ENCODE assay signal across 8 cellular contexts in the genomic region with DNA sequence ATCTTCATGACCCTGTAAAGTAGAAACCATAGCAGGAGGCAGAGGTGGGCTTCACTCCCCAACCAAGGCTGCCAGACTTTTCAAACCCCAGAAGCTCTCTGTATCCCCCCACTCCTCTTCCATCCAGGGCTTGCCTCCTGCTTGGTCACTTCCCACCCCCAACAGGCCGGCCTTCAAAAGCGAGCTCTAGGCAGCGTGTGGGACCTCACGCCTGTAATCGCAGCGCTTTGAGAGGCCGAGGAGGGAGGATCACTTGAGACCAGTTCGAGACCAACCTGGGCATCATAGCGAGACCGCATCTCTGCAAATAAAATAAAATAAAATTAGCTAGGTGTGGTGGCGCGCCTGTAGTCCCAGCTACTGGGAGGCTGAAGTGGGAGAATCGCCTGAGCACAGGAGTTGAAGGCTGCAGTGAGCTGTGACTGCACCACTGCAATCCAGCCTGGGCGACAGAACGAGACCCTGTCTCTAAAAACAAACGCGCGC. TPM values are rescaled to one million over a fixed set of nuclear protein-coding genes. Genes with fewer than 3 reads are reported as not detected.
DNase-seq lines count a peak whose midpoint lies in the region; ATAC-seq and TF ChIP-seq lines count a peak whose summit lies in the region.

No MANE protein-coding gene starts in this region.

- 31 to 36% methylated on average over 18 of the region's 18 CpGs for WGBS in aorta, 2 donors

- intact Hi-C loops in left ventricle myocardium inferior (cut with micrococcal nuclease), result no loop called here
- intact Hi-C loops in Right ventricle myocardium inferior (cut with DNase I), result loop anchor here (2.0 kb wide), 2 partner anchors 35 to 81 kb away; a partner anchor contains a TSS
- intact Hi-C loops in MCF 10A (cut with micrococcal nuclease), result no loop called here
- intact Hi-C loops in aorta (cut with DNase I), result no loop called here

- CTCF ChIA-PET in MCF 10A (lab: Yijun Ruan, JAX), result interaction anchor here (0.7 to 1.4 kb wide), 4 partner anchors 104 to 134 kb away, joined by 3 to 6 read pairs (median 4); a partner anchor contains a TSS

- DNase-seq in left ventricle myocardium inferior (no peak), Right ventricle myocardium inferior (ENCODE audit: missing footprints) (no peak), MCF 10A (ENCODE audit: unreplicated experiment) (no peak), aorta (peak in 1 of 2 donors; percentile 48), SIG-M5 treated with dmso at 0.1 percent for 504 hours (lab: John Stamatoyannopoulos, UW; ENCODE audit: unreplicated experiment) (no peak), COLO668 (lab: John Stamatoyannopoulos, UW; ENCODE audit: unreplicated experiment) (no peak)

- peak overlapping the region; percentile 94 for H3K27ac ChIP-seq in left ventricle myocardium inferior (replicated peaks)
- peak overlapping the region; percentile 82 to 90 for H3K27ac ChIP-seq in mucosa of rectum (ENCODE audit: low read depth in 2 of 2, low read length in 2 of 2)
- H3K27ac ChIP-seq in aorta (ENCODE audit: low read depth in 1 of 2, low read length in 2 of 2), result peak overlapping the region in 1 of 2 donors; percentile 65

- TSS peak; percentile 85 for BruUV-seq in MCF 10A (replicated peaks; lab: Mats Ljungman, UMichigan)

- H3K9me3 Mint-ChIP-seq in MCF 10A (ENCODE audit: unreplicated experiment), result no peaks in the 10 kb centered on the region

- peak overlapping the region; percentile 87 for H3K27ac Mint-ChIP-seq in MCF 10A (ENCODE audit: low read depth, unreplicated experiment)

- H3K4me1 ChIP-seq in left ventricle myocardium inferior (peaks cover 53% of the 10 kb centered on the region), mucosa of rectum (ENCODE audit: control insufficient read depth in 2 of 2, insufficient read depth in 2 of 2, low read length in 2 of 2) (peaks cover 3 to 10% of the 10 kb centered on the region in 2 donors), aorta (ENCODE audit: control insufficient read depth in 1 of 2, insufficient read depth in 2 of 2, low read length in 2 of 2) (no peaks in the 10 kb centered on the region)

- no peaks in the 10 kb centered on the region for H3K9me3 ChIP-seq in left ventricle myocardium inferior (replicated peaks)
- H3K9me3 ChIP-seq in mucosa of rectum (ENCODE audit: control insufficient read depth in 2 of 2, low read length in 2 of 2), result no peaks in the 10 kb centered on the region
- H3K9me3 ChIP-seq in aorta (ENCODE audit: control insufficient read depth, low read length), result no peaks in the 10 kb centered on the region

- no peaks in the 10 kb centered on the region for H3K36me3 Mint-ChIP-seq in MCF 10A (ENCODE audit: insufficient read depth, unreplicated experiment)

- POLR2A ChIA-PET in MCF 10A (lab: Yijun Ruan, JAX), result interaction anchor here (0.5 to 3.3 kb wide), 19 partner anchors 9 to 137 kb away, joined by 3 to 23 read pairs (median 4); a partner anchor contains a TSS

- H3K4me1 Mint-ChIP-seq in MCF 10A (ENCODE audit: insufficient read depth, unreplicated experiment), result peaks cover 10% of the 10 kb centered on the region

- peak overlapping the region; percentile 92 for H3K4me3 ChIP-seq in left ventricle myocardium inferior
- H3K4me3 ChIP-seq in mucosa of rectum (ENCODE audit: low read length in 2 of 2), result peak overlapping the region; percentile 84 to 94
- peak overlapping the region; percentile 56 to 73 for H3K4me3 ChIP-seq in aorta (ENCODE audit: low read length in 2 of 2)

- peak overlapping the region; percentile 83 for H3K4me3 Mint-ChIP-seq in MCF 10A (ENCODE audit: unreplicated experiment)

- no peak for ATAC-seq in Right ventricle myocardium inferior
- no peak for ATAC-seq in aorta (ENCODE audit: low FRiP score)
- ATAC-seq in GM18519 (IDR thresholded peaks at IDR 0.05; ENCODE audit: low FRiP score, unreplicated experiment), result no peak

- TF ChIP-seq CTCF in left ventricle myocardium inferior (IDR thresholded peaks at IDR 0.05; ENCODE audit: borderline replicate concordance) (no peak), MCF 10A (IDR thresholded peaks at IDR 0.05; ENCODE audit: unreplicated experiment) (no peak)

- H3K27me3 Mint-ChIP-seq in MCF 10A (ENCODE audit: insufficient read depth, unreplicated experiment), result no peaks in the 10 kb centered on the region

- H3K36me3 ChIP-seq in left ventricle myocardium inferior (no peaks in the 10 kb centered on the region), mucosa of rectum (ENCODE audit: control insufficient read depth in 2 of 2, insufficient read depth in 2 of 2, low read length in 2 of 2) (no peaks in the 10 kb centered on the region), aorta (ENCODE audit: control insufficient read depth in 1 of 2, insufficient read depth in 2 of 2, low read length in 1 of 2) (no peaks in the 10 kb centered on the region)

- H3K9ac ChIP-seq in mucosa of rectum (ENCODE audit: low read depth in 1 of 2, low read length in 2 of 2), result peak overlapping the region; percentile 88 to 92

- H3K27me3 ChIP-seq in left ventricle myocardium inferior (ENCODE audit: low read depth), result no peaks in the 10 kb centered on the region
- H3K27me3 ChIP-seq in mucosa of rectum (ENCODE audit: control insufficient read depth in 2 of 2, insufficient read depth in 2 of 2, low read length in 2 of 2), result no peaks in the 10 kb centered on the region
- H3K27me3 ChIP-seq in aorta (ENCODE audit: control insufficient read depth in 1 of 2, insufficient read depth in 2 of 2, low read length in 1 of 2), result no peaks in the 10 kb centered on the region

RNA-seq across cellular contexts. Expression of a gene that starts 0.7 kb away (rescaled TPM):
- 72.9 TPM for total RNA-seq in left ventricle myocardium inferior
- 66.3 TPM for total RNA-seq in Right ventricle myocardium inferior
- total RNA-seq in MCF 10A (2022), result 45.1 and 58.0 TPM in 2 replicates
- total RNA-seq in aorta, result 100 to 1,000 TPM in 1 of 2 donors, 10 to 100 TPM in 1; 87.4 to 121 TPM
- polyA plus RNA-seq in aorta, result 10 to 100 TPM; 40.4 to 71.8 TPM

RNA-seq across cellular contexts. Expression of a gene that starts 35.4 kb away (rescaled TPM):
- total RNA-seq in left ventricle myocardium inferior (19.1 TPM), Right ventricle myocardium inferior (16.7 TPM), MCF 10A (2022) (36.1 and 38.6 TPM in 2 replicates), aorta (10 to 100 TPM; 31.1 to 40.1 TPM)
- polyA plus RNA-seq in aorta, result 10 to 100 TPM; 23.9 to 71.3 TPM
